10 cellular contexts compared by ENCODE assay signal in the genomic region with DNA sequence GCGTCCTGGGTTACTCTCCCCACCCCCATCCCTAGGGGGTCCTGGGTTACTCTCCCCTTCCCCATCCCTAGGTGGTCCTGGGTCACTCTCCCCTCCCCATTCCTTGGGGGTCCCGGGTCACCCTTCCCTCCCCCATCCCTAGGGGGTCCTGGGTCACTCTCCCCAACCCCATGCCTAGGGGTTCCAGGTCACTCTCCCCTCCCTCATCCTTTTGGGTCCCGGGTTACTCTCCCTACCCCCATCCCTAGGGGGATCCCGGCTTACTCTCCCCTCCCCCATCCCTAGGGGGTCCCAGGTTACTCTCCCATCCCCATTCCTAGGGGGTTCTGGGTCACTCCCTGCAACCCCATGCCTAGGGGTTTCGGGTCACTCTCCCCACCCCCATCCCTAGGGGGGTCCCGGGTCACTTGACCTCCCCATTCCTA. TPM values are rescaled to one million over a fixed set of nuclear protein-coding genes. Genes with fewer than 3 reads are reported as not detected.
DNase-seq lines count a peak whose midpoint lies in the region; ATAC-seq and TF ChIP-seq lines count a peak whose summit lies in the region.
"Had no signal": no experiment of that assay in that cellular context is flagged by ENCODE, and none has a peak within 500 bp of the region (broad histone marks: within the 10 kb centered on the region; RNA-seq: fewer than 3 reads in every experiment).

No MANE protein-coding gene starts in this region.

- TF ChIP-seq CTCF in OCI-LY1 (IDR thresholded peaks at IDR 0.05; ENCODE audit: low read length) (no peak), osteocyte (IDR thresholded peaks at IDR 0.05) (no peak), lower lobe of right lung (IDR thresholded peaks at IDR 0.05) (no peak), GM10266 (IDR thresholded peaks at IDR 0.05; ENCODE audit: control insufficient read depth, insufficient read depth, low read depth, missing control alignments) (no peak)

- H3K4me3 ChIP-seq in OCI-LY1 (ENCODE audit: low read depth, low read length, poor library complexity, severe bottlenecking): peak overlapping the region; percentile 96
- no peak overlapping the region for H3K4me3 ChIP-seq in lower lobe of right lung

- no peaks in the 10 kb centered on the region for H3K4me1 ChIP-seq in ES-I3 (ENCODE audit: insufficient read depth, low read length)
- peaks cover 35% of the 10 kb centered on the region for H3K4me1 ChIP-seq in OCI-LY1 (ENCODE audit: insufficient read depth, low read length, severe bottlenecking)
- peaks cover 14% of the 10 kb centered on the region for H3K4me1 ChIP-seq in lower lobe of right lung

- peak overlapping the region; percentile 67 to 80 for H3K4me3 Mint-ChIP-seq in effector memory CD8-positive, alpha-beta T cell
- H3K4me3 Mint-ChIP-seq in osteocyte (ENCODE audit: unreplicated experiment): peak overlapping the region; percentile 87

- no peak overlapping the region for H2AFZ ChIP-seq in OCI-LY1 (ENCODE audit: low read length)

- H3K9me3 ChIP-seq in ES-I3 (ENCODE audit: control insufficient read depth, insufficient read depth, low read length): peaks cover 8% of the 10 kb centered on the region
- H3K9me3 ChIP-seq in OCI-LY1 (ENCODE audit: low read length): no peaks in the 10 kb centered on the region; the same call in 1 of the 2 replicates
- no peaks in the 10 kb centered on the region for H3K9me3 ChIP-seq in lower lobe of right lung
- H3K9me3 ChIP-seq: testis had no signal

- H3K9me2 ChIP-seq in OCI-LY1 (ENCODE audit: low read depth, low read length): no peaks in the 10 kb centered on the region

- peak in 2 of 3 experiments; percentile 1 to 10 for DNase-seq in effector memory CD8-positive, alpha-beta T cell
- DNase-seq in osteocyte (ENCODE audit: extremely low spot score, unreplicated experiment) (peak; percentile 74), DMS 273 treated with DMSO at 0.1 percent for 48 hours (lab: John Stamatoyannopoulos, UW) (no peak), NCI-H1417 treated with DMSO at 0.1 percent for 48 hours (lab: John Stamatoyannopoulos, UW) (no peak), lower lobe of right lung (no peak), GM10266 (ENCODE audit: extremely low spot score) (no peak)
- DNase-seq: SW 1271 had no signal

- intact Hi-C loops in lower lobe of right lung (cut with DNase I): no loop called here

- H3K4me1 Mint-ChIP-seq in effector memory CD8-positive, alpha-beta T cell (ENCODE audit: low read depth in 2 of 2): peaks cover 30 to 43% of the 10 kb centered on the region in 2 donors
- H3K4me1 Mint-ChIP-seq in osteocyte (ENCODE audit: unreplicated experiment): peaks cover 5% of the 10 kb centered on the region

- H3K9ac ChIP-seq in ES-I3 (ENCODE audit: low read depth, low read length) (peak overlapping the region; percentile 78; the same call in 1 of the 2 replicates), OCI-LY1 (ENCODE audit: low read length) (peak overlapping the region; percentile 93)

- no peak for ATAC-seq in effector memory CD8-positive, alpha-beta T cell (replicated peaks)
- ATAC-seq in lower lobe of right lung: no peak

- H4K20me1 ChIP-seq in OCI-LY1 (ENCODE audit: insufficient read depth, low read length): no peaks in the 10 kb centered on the region

- peak overlapping the region; percentile 90 for H3K4me2 ChIP-seq in OCI-LY1 (ENCODE audit: low read length)

- H3K36me3 Mint-ChIP-seq in effector memory CD8-positive, alpha-beta T cell (ENCODE audit: insufficient read depth): peaks cover 42% of the 10 kb centered on the region
- peaks cover 12% of the 10 kb centered on the region for H3K36me3 Mint-ChIP-seq in osteocyte (ENCODE audit: unreplicated experiment)

- H3K36me3 ChIP-seq in ES-I3 (ENCODE audit: insufficient read depth, low read length): peaks cover 3% of the 10 kb centered on the region; the same call in 1 of the 2 replicates
- peaks cover 30% of the 10 kb centered on the region for H3K36me3 ChIP-seq in OCI-LY1 (ENCODE audit: insufficient read depth, low read length)
- H3K36me3 ChIP-seq in lower lobe of right lung: no peaks in the 10 kb centered on the region

- H3K27me3 Mint-ChIP-seq in effector memory CD8-positive, alpha-beta T cell: no peaks in the 10 kb centered on the region
- H3K27me3 Mint-ChIP-seq in osteocyte (ENCODE audit: unreplicated experiment): peaks cover 10% of the 10 kb centered on the region

- H3K27me3 ChIP-seq in OCI-LY1 (ENCODE audit: insufficient read depth, low read length): no peaks in the 10 kb centered on the region
- no peaks in the 10 kb centered on the region for H3K27me3 ChIP-seq in lower lobe of right lung (ENCODE audit: low read depth)
- H3K27me3 ChIP-seq: testis had no signal

- no peaks in the 10 kb centered on the region for H3F3A ChIP-seq in OCI-LY1 (ENCODE audit: insufficient read depth, low read length)

- H3K27ac Mint-ChIP-seq in effector memory CD8-positive, alpha-beta T cell: peak overlapping the region; percentile 32 to 82
- no peak overlapping the region for H3K27ac Mint-ChIP-seq in osteocyte (ENCODE audit: unreplicated experiment)

- H3K9me3 Mint-ChIP-seq in effector memory CD8-positive, alpha-beta T cell: peaks cover 9 to 21% of the 10 kb centered on the region in 2 donors
- H3K9me3 Mint-ChIP-seq in osteocyte (ENCODE audit: unreplicated experiment): peaks cover 7% of the 10 kb centered on the region

- peaks cover 37% of the 10 kb centered on the region for H3K79me2 ChIP-seq in OCI-LY1 (ENCODE audit: insufficient read depth, low read length)

- H3K27ac ChIP-seq in OCI-LY1 (ENCODE audit: low read depth, low read length, poor library complexity, severe bottlenecking): no peak overlapping the region
- H3K27ac ChIP-seq in lower lobe of right lung: no peak overlapping the region

RNA-seq across cellular contexts. Expression of a gene that starts 1.4 kb away (rescaled TPM):
- 33.3 and 35.9 TPM in 2 replicates for total RNA-seq in osteocyte
- 19.1 TPM for total RNA-seq in lower lobe of right lung

RNA-seq across cellular contexts. Expression of a gene that starts 59.4 kb away (rescaled TPM):
- total RNA-seq in osteocyte: 394 and 402 TPM in 2 replicates
- 335 TPM for total RNA-seq in lower lobe of right lung

Comparison
In these comparisons a context has a peak if more than half of its experiments do, and no peak if none do; other contexts are left out.
1. DNase-seq: peak in effector memory CD8-positive, alpha-beta T cell (2 of 3) and osteocyte (single experiment); none in DMS 273 treated with DMSO at 0.1 percent for 48 hours (single experiment), NCI-H1417 treated with DMSO at 0.1 percent for 48 hours (single experiment), lower lobe of right lung (single experiment) and GM10266 (single experiment).